8 cellular contexts compared by ENCODE assay signal in genomic region chr3:189132125-189132744, GRCh38. TPM values are rescaled to one million over a fixed set of nuclear protein-coding genes. Genes with fewer than 3 reads are reported as not detected.
DNase-seq lines count a peak whose midpoint lies in the region; ATAC-seq, FAIRE-seq and TF ChIP-seq lines count a peak whose summit lies in the region.

No MANE protein-coding gene starts in this region.

- H3K9me3 ChIP-seq in GM12878 (replicated peaks; ENCODE audit: control insufficient read depth, insufficient read depth, low read length): no peaks in the 10 kb centered on the region
- H3K9me3 ChIP-seq in mesenchymal stem cell (ENCODE audit: control insufficient read depth, low read length): no peaks in the 10 kb centered on the region

- no TSS peak for BruUV-seq in GM12878 (replicated peaks; lab: Mats Ljungman, UMichigan)

- SMC1A ChIA-PET in GM12878 (lab: Charles Lee; ENCODE audit: uncharacterized antibody, unreplicated experiment): no interaction called here

- H3K4me2 ChIP-seq in GM12878 (ENCODE audit: control insufficient read depth, insufficient read depth) (no peak overlapping the region), mesenchymal stem cell (ENCODE audit: low read length, poor library complexity, severe bottlenecking) (no peak overlapping the region)

- H3K4ac ChIP-seq in mesenchymal stem cell (ENCODE audit: low read depth in 1 of 2, low read length in 2 of 2): no peak overlapping the region

- H3K9ac ChIP-seq in GM12878 (ENCODE audit: control insufficient read depth, insufficient read depth, low read length): no peak overlapping the region
- H3K9ac ChIP-seq in mesenchymal stem cell (ENCODE audit: low read length): peak overlapping the region; percentile 57

- TF ChIP-seq EP300 in GM12878 (IDR thresholded peaks at IDR 0.05; ENCODE audit: borderline replicate concordance in 1 of 2, control insufficient read depth in 1 of 2, low read depth in 2 of 2, low read length in 2 of 2): no peak

- H4K8ac ChIP-seq in mesenchymal stem cell (ENCODE audit: low read length): no peak overlapping the region

- no peak overlapping the region for H2AFZ ChIP-seq in GM12878 (ENCODE audit: control insufficient read depth, low read depth, low read length)
- H2AFZ ChIP-seq in mesenchymal stem cell (ENCODE audit: low read depth, low read length): no peak overlapping the region

- RAD21 ChIA-PET in GM12878 (lab: Charles Lee; ENCODE audit: unreplicated experiment): no interaction called here

- H3K27ac ChIP-seq in GM12878 (ENCODE audit: control insufficient read depth, insufficient read depth) (no peak overlapping the region), mesenchymal stem cell (ENCODE audit: low read length, poor library complexity, severe bottlenecking) (peak overlapping the region; percentile 56), caudate nucleus (ENCODE audit: low read depth, low read length) (no peak overlapping the region)

- H3K23ac ChIP-seq in mesenchymal stem cell (ENCODE audit: low read length in 2 of 2): no peak overlapping the region

- TF ChIP-seq CTCF in GM12878 (IDR thresholded peaks at IDR 0.05 in 2 of 3, conservative IDR thresholded peaks at IDR 0.05 in 1 of 3; ENCODE audit: control insufficient read depth in 2 of 3, extremely low read depth in 1 of 3, insufficient read depth in 1 of 3, low read depth in 3 of 3, low read length in 3 of 3): no peak

- WGBS in GM12878 (ENCODE audit: insufficient coverage, insufficient replicate concordance, low lambda C conversion rate, missing lambda C conversion rate): 26% methylated on average over 11 of the region's 11 CpGs
- 5% methylated on average over 11 of the region's 11 CpGs for WGBS in mesenchymal stem cell

- H3K36me3 ChIP-seq in GM12878 (ENCODE audit: control insufficient read depth in 2 of 2, insufficient read depth in 2 of 2, low read length in 1 of 2) (no peaks in the 10 kb centered on the region), mesenchymal stem cell (ENCODE audit: control insufficient read depth in 1 of 2, insufficient read depth in 2 of 2, low read depth in 1 of 2, low read length in 2 of 2) (no peaks in the 10 kb centered on the region)

- no peak for TF ChIP-seq POLR2A in GM12878 (IDR thresholded peaks at IDR 0.05; ENCODE audit: low read depth, low read length)

- no peak overlapping the region for H2BK5ac ChIP-seq in mesenchymal stem cell (ENCODE audit: low read depth, low read length, poor library complexity, severe bottlenecking)

- no peaks in the 10 kb centered on the region for H4K20me1 ChIP-seq in GM12878 (ENCODE audit: control insufficient read depth, insufficient read depth)

- no peak overlapping the region for H2BK15ac ChIP-seq in mesenchymal stem cell (ENCODE audit: low read depth, poor library complexity, severe bottlenecking)

- peak; percentile 47 for FAIRE-seq in GM12878 (lab: Jason Lieb, UNC)

- TF ChIP-seq RAD21 in GM12878 (IDR thresholded peaks at IDR 0.05; ENCODE audit: insufficient read depth, low read depth, low read length): no peak

- DNase-seq in T1000 (lab: John Stamatoyannopoulos, UW): peak; percentile 51
- DNase-seq in GM12878 (ENCODE audit: low read depth, low spot score): peak; percentile 9
- peak; percentile 94 for DNase-seq in mesenchymal stem cell
- DNase-seq in stimulated activated CD8-positive, alpha-beta memory T cell treated with anti-CD3 and anti-CD28 coated beads, Interleukin-7, amount 100 ng/mL, for 24 hours (ENCODE audit: low read depth): peak; percentile 37
- no peak for DNase-seq in NCI-H510A treated with DMSO at 0.1 percent for 48 hours (lab: John Stamatoyannopoulos, UW)
- no peak for DNase-seq in caudate nucleus (lab: John Stamatoyannopoulos, UW)

- POLR2A ChIA-PET in GM12878 (lab: Charles Lee): no interaction called here

- no peaks in the 10 kb centered on the region for H3K79me2 ChIP-seq in GM12878 (ENCODE audit: control insufficient read depth, insufficient read depth, low read length)

- no peak overlapping the region for H3K4me3 ChIP-seq in GM12878
- peak overlapping the region in 1 of 2 experiments; percentile 0 for H3K4me3 ChIP-seq in mesenchymal stem cell (ENCODE audit: insufficient read depth in 1 of 2, low read depth in 1 of 2, low read length in 2 of 2)

- intact Hi-C loops in GM12878 (cut with micrococcal nuclease; ENCODE audit: unreplicated experiment): no loop called here

- H4K91ac ChIP-seq in mesenchymal stem cell (ENCODE audit: low read length): no peak overlapping the region

- H2BK12ac ChIP-seq in mesenchymal stem cell (ENCODE audit: low read length in 2 of 2): peak overlapping the region in 1 of 2 experiments; percentile 65

- no peak overlapping the region for H2AK5ac ChIP-seq in mesenchymal stem cell (ENCODE audit: low read length, severe bottlenecking)

- no peak overlapping the region for H3K14ac ChIP-seq in mesenchymal stem cell (ENCODE audit: low read length in 2 of 2)

- H3K79me1 ChIP-seq in mesenchymal stem cell (replicated peaks; ENCODE audit: low read length, poor library complexity, severe bottlenecking): no peaks in the 10 kb centered on the region

- H3K18ac ChIP-seq in mesenchymal stem cell (ENCODE audit: low read depth in 1 of 2, low read length in 2 of 2): peak overlapping the region in 1 of 2 experiments; percentile 86

- H3K4me1 ChIP-seq in GM12878 (ENCODE audit: control insufficient read depth, insufficient read depth, low read length) (no peaks in the 10 kb centered on the region), mesenchymal stem cell (ENCODE audit: control insufficient read depth, insufficient read depth, low read depth, low read length) (no peaks in the 10 kb centered on the region)

- CTCF ChIA-PET in GM12878 (lab: Yijun Ruan, JAX): no interaction called here

- ATAC-seq in GM18907 (IDR thresholded peaks at IDR 0.05; ENCODE audit: unreplicated experiment) (peak; percentile 87), HG03342 (IDR thresholded peaks at IDR 0.05; ENCODE audit: unreplicated experiment) (peak; percentile 89), GM12878 (peak; percentile 72)

- in situ Hi-C loops in GM12878 (cut with MboI): no loop called here

- H3K27me3 ChIP-seq in GM12878 (replicated peaks in 1 of 2; ENCODE audit: control insufficient read depth in 2 of 2, insufficient read depth in 2 of 2, low read length in 1 of 2): no peaks in the 10 kb centered on the region; a peak in 2 of 4 replicates
- no peaks in the 10 kb centered on the region for H3K27me3 ChIP-seq in mesenchymal stem cell (ENCODE audit: control insufficient read depth in 1 of 2, insufficient read depth in 1 of 2, low read length in 2 of 2)

- no peak overlapping the region for H2BK120ac ChIP-seq in mesenchymal stem cell (ENCODE audit: low read depth, low read length)

TF ChIP-seq in GM12878, 131 proteins besides CTCF, POLR2A, EP300 and RAD21:
- TF ChIP-seq, protein P1, sequence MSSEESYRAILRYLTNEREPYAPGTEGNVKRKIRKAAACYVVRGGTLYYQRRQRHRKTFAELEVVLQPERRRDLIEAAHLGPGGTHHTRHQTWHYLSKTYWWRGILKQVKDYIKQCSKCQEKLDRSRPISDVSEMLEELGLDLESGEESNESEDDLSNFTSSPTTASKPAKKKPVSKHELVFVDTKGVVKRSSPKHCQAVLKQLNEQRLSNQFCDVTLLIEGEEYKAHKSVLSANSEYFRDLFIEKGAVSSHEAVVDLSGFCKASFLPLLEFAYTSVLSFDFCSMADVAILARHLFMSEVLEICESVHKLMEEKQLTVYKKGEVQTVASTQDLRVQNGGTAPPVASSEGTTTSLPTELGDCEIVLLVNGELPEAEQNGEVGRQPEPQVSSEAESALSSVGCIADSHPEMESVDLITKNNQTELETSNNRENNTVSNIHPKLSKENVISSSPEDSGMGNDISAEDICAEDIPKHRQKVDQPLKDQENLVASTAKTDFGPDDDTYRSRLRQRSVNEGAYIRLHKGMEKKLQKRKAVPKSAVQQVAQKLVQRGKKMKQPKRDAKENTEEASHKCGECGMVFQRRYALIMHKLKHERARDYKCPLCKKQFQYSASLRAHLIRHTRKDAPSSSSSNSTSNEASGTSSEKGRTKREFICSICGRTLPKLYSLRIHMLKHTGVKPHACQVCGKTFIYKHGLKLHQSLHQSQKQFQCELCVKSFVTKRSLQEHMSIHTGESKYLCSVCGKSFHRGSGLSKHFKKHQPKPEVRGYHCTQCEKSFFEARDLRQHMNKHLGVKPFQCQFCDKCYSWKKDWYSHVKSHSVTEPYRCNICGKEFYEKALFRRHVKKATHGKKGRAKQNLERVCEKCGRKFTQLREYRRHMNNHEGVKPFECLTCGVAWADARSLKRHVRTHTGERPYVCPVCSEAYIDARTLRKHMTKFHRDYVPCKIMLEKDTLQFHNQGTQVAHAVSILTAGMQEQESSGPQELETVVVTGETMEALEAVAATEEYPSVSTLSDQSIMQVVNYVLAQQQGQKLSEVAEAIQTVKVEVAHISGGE (CRISPR knock-in tag; IDR thresholded peaks at IDR 0.05): no peak
- peak; percentile 79 for TF ChIP-seq RUNX3 (IDR thresholded peaks at IDR 0.05; ENCODE audit: low read length)
TF ChIP-seq in GM12878: peak in this region for 1.

RNA-seq across cellular contexts. Expression of gene TPRG1, which starts 39.5 kb away (rescaled TPM):
- total RNA-seq in GM12878 (2013; cell fraction: nucleolus; rRNA removed): not detected in 2 replicates
- total RNA-seq in GM12878 (2014; rRNA removed) (2.1 and 2.4 TPM in 2 replicates), GM12878 (2014; rRNA removed; fragmentation: Illumina TruSeq; extraction: Trizol) (3.4 and 3.5 TPM in 2 replicates), GM12878 (2021) (2.4 and 3.7 TPM in 2 replicates)
- 3.5 TPM for polyA plus RNA-seq in GM12878 (2011; ENCODE audit: low read depth)
- polyA plus RNA-seq in GM12878 (2011; rRNA removed) (0.26 and 0.56 TPM in 2 replicates), GM12878 (2014; fragmentation: Illumina TruSeq; extraction: Trizol) (2.4 and 2.6 TPM in 2 replicates), GM12878 (2014; fragmentation: Nextera tagmentation; extraction: Ambion mirVana) (10 to 100 TPM in 1 of 2 experiments, 1 to 10 TPM in 1; 9.6 to 10.3 TPM), GM12878 (2014; rRNA removed) (1.8 and 2.4 TPM in 2 replicates), GM12878 (2016; fragmentation: Nextera tagmentation; extraction: Ambion mirVana) (10 to 100 TPM; 28.3 to 30.7 TPM)
- polyA plus RNA-seq in GM12878 (2011; cell fraction: cytosol; rRNA removed): 0.05 and 0.27 TPM in 2 replicates
- polyA plus RNA-seq in GM12878 (2011; cell fraction: nucleus; rRNA removed): 0.16 and 0.18 TPM in 2 replicates
- polyA plus RNA-seq in GM12878 (2012): 3.9 and 12.3 TPM in 2 replicates
- polyA minus RNA-seq in GM12878 (2011; rRNA and poly(A)+ RNA removed): 0.10 and 0.22 TPM in 2 replicates
- not detected in 2 replicates for polyA minus RNA-seq in GM12878 (2011; cell fraction: cytosol; rRNA and poly(A)+ RNA removed)
- polyA minus RNA-seq in GM12878 (2011; cell fraction: nucleus; rRNA and poly(A)+ RNA removed): 0.12 and 1.6 TPM in 2 replicates
- polyA plus RNA-seq in mesenchymal stem cell (2013, experiment 1 of 2): 0.08 TPM
- polyA plus RNA-seq in mesenchymal stem cell (2013, experiment 2 of 2): 0.16 TPM

Comparison
In these comparisons a context has a peak if more than half of its experiments do, and no peak if none do; other contexts are left out.
1. DNase-seq: peak in T1000 (single experiment), GM12878 (single experiment), mesenchymal stem cell (single experiment) and stimulated activated CD8-positive, alpha-beta memory T cell treated with anti-CD3 and anti-CD28 coated beads, Interleukin-7, amount 100 ng/mL, for 24 hours (single experiment); none in NCI-H510A treated with DMSO at 0.1 percent for 48 hours (single experiment) and caudate nucleus (0 of 61).
2. Peak in every context shown above with its lines, with median percentiles within 50 percentile points of each other: ATAC-seq.